ENCODE assay signal across 12 cellular contexts in genomic region chr18:59835656-59836379, GRCh38.
DNase-seq lines count a peak whose midpoint lies in the region; ATAC-seq and TF ChIP-seq lines count a peak whose summit lies in the region.
"Had no signal": no experiment of that assay in that cellular context is flagged by ENCODE, and none has a peak within 500 bp of the region (broad histone marks: within the 10 kb centered on the region; RNA-seq: fewer than 3 reads in every experiment).

No MANE protein-coding gene starts in this region.

- H3K27me3 ChIP-seq in mammary epithelial cell (ENCODE audit: insufficient read depth, low read length) (no peaks in the 10 kb centered on the region), breast epithelium (no peaks in the 10 kb centered on the region), gastroesophageal sphincter (no peaks in the 10 kb centered on the region)

- peaks cover 27% of the 10 kb centered on the region for H3K4me1 Mint-ChIP-seq in activated B cell treated with CpG ODN at 0.5 μM for 24 hours
- peaks cover 13 to 18% of the 10 kb centered on the region in 2 donors for H3K4me1 Mint-ChIP-seq in stimulated activated naive B cell treated with anti-CD40 and anti-IgM and Interleukin-4, amounts not matched to agents 10 μg/mL and 1 μg/mL and 100 μg/mL, for 72 hours

- no peaks in the 10 kb centered on the region for H3K36me3 Mint-ChIP-seq in activated B cell treated with CpG ODN at 0.5 μM for 24 hours (ENCODE audit: low read depth)
- H3K36me3 Mint-ChIP-seq in stimulated activated naive B cell treated with anti-CD40 and anti-IgM and Interleukin-4, amounts not matched to agents 10 μg/mL and 1 μg/mL and 100 μg/mL, for 72 hours: no peaks in the 10 kb centered on the region

- no peaks in the 10 kb centered on the region for H4K20me1 ChIP-seq in mammary epithelial cell (ENCODE audit: insufficient read depth, low read length)

- no peaks in the 10 kb centered on the region for H3K9me3 Mint-ChIP-seq in activated B cell treated with CpG ODN at 0.5 μM for 24 hours
- H3K9me3 Mint-ChIP-seq in stimulated activated naive B cell treated with anti-CD40 and anti-IgM and Interleukin-4, amounts not matched to agents 10 μg/mL and 1 μg/mL and 100 μg/mL, for 72 hours: no peaks in the 10 kb centered on the region
- H3K9me3 Mint-ChIP-seq: activated T-helper 2 cell treated with anti-CD3 and anti-CD28 coated beads, Interferon-gamma antibody, Interleukin-2, Interleukin-4, amounts not matched to agents 10 μg/mL and 5 μg/mL and 100 μg/mL, durations not matched to agents 14 hours and 24 hours and 36 hours had no signal

- CTCF ChIA-PET in mammary epithelial cell (lab: Charles Lee; ENCODE audit: low non-redundant PET) (interaction anchor here (0.6 kb wide), 1 partner anchor 158 kb away, joined by 3 read pairs; no protein-coding TSS in a partner anchor), activated B cell treated with CpG ODN at 0.5 μM for 24 hours (lab: Charles Lee) (interaction anchor here (0.7 to 4.0 kb wide), 7 partner anchors 12 to 714 kb away, joined by 3 to 26 read pairs (median 4); partner anchors contain the start of gene PMAIP1)

- H3K36me3 ChIP-seq in mammary epithelial cell (ENCODE audit: insufficient read depth, low read length): no peaks in the 10 kb centered on the region
- H3K36me3 ChIP-seq in breast epithelium: no peaks in the 10 kb centered on the region
- no peaks in the 10 kb centered on the region for H3K36me3 ChIP-seq in gastroesophageal sphincter

- WGBS in mammary epithelial cell (ENCODE audit: low coverage, missing lambda C conversion rate): 82% methylated on average over 13 of the region's 13 CpGs
- WGBS in gastroesophageal sphincter (ENCODE audit: low coverage in 1 of 2), 2 donors: 60 to 73% methylated on average over 6 to 12 of the region's 13 CpGs

- H3K79me2 ChIP-seq in mammary epithelial cell (ENCODE audit: insufficient read depth, low read length): no peaks in the 10 kb centered on the region

- intact Hi-C loops in mammary epithelial cell (cut with micrococcal nuclease): loop anchor here (2.0 kb wide), 1 partner anchor 713 kb away; no protein-coding TSS in a partner anchor
- intact Hi-C loops in breast epithelium (cut with DNase I; ENCODE audit: low total_unique reads): no loop called here
- intact Hi-C loops in activated B cell treated with CpG ODN at 0.5 μM for 24 hours (cut with micrococcal nuclease): loop anchor here (10.0 kb wide), 1 partner anchor 449 kb away; no protein-coding TSS in a partner anchor

- in situ Hi-C loops in mammary epithelial cell (cut with MboI; ENCODE audit: low sequenced_read_pairs in 2 of 2): loop anchor here (10.0 to 25.0 kb wide), 3 partner anchors 69 to 701 kb away; no protein-coding TSS in a partner anchor

- H3K9me3 ChIP-seq in mammary epithelial cell (replicated peaks; ENCODE audit: insufficient read depth, low read length) (no peaks in the 10 kb centered on the region), breast epithelium (no peaks in the 10 kb centered on the region), gastroesophageal sphincter (no peaks in the 10 kb centered on the region)

- TF ChIP-seq CTCF in mammary epithelial cell (conservative IDR thresholded peaks at IDR 0.05 in 1 of 2, IDR thresholded peaks at IDR 0.05 in 1 of 2; ENCODE audit: extremely low read depth in 1 of 2, insufficient read depth in 1 of 2, low read depth in 1 of 2, low read length in 2 of 2): no peak
- TF ChIP-seq CTCF in breast epithelium (IDR thresholded peaks at IDR 0.05): no peak
- TF ChIP-seq CTCF in activated B cell treated with CpG ODN at 0.5 μM for 24 hours (IDR thresholded peaks at IDR 0.05): no peak
- TF ChIP-seq CTCF in gastroesophageal sphincter (IDR thresholded peaks at IDR 0.05): no peak

- POLR2A ChIA-PET in activated B cell treated with CpG ODN at 0.5 μM for 24 hours (lab: Charles Lee): interaction anchor here (0.9 to 3.5 kb wide), 2 partner anchors 64 to 73 kb away, joined by 3 to 26 read pairs; partner anchors contain the start of gene PMAIP1

- DNase-seq in mammary epithelial cell: no peak
- DNase-seq in breast epithelium (ENCODE audit: low spot score in 2 of 2): no peak
- DNase-seq in activated B cell treated with CpG ODN at 0.5 μM for 24 hours: no peak
- peak; percentile 2 for DNase-seq in stimulated activated naive B cell treated with anti-CD40 and anti-IgM and Interleukin-4, amounts not matched to agents 10 μg/mL and 1 μg/mL and 100 μg/mL, for 72 hours
- DNase-seq in activated naive CD4-positive, alpha-beta T cell (lab: John Stamatoyannopoulos, UW): no peak
- DNase-seq in stimulated activated naive CD4-positive, alpha-beta T cell treated with Interleukin-2 at 50 U/mL for 16 hours (lab: John Stamatoyannopoulos, UW): no peak
- DNase-seq: foreskin melanocyte; small intestine; stimulated activated CD8-positive, alpha-beta memory T cell treated with anti-CD3 and anti-CD28 coated beads, Interleukin-4, amount 100 ng/mL, for 48 hours had no signal

- TF ChIP-seq EP300 in gastroesophageal sphincter (IDR thresholded peaks at IDR 0.05): no peak

- H3K4me1 ChIP-seq in mammary epithelial cell (ENCODE audit: insufficient read depth, low read length) (no peaks in the 10 kb centered on the region), breast epithelium (no peaks in the 10 kb centered on the region), gastroesophageal sphincter (no peaks in the 10 kb centered on the region)

- no peaks in the 10 kb centered on the region for H3K27me3 Mint-ChIP-seq in activated B cell treated with CpG ODN at 0.5 μM for 24 hours
- no peaks in the 10 kb centered on the region for H3K27me3 Mint-ChIP-seq in stimulated activated naive B cell treated with anti-CD40 and anti-IgM and Interleukin-4, amounts not matched to agents 10 μg/mL and 1 μg/mL and 100 μg/mL, for 72 hours

- no peak overlapping the region for H3K9ac ChIP-seq in mammary epithelial cell (ENCODE audit: insufficient read depth, low read length)

- peak overlapping the region; percentile 44 for H2AFZ ChIP-seq in mammary epithelial cell (ENCODE audit: low read depth, low read length)

- dilution Hi-C loops in mammary epithelial cell (cut with HindIII; ENCODE audit: low sequenced_read_pairs): no loop called here

- H3K27ac ChIP-seq in mammary epithelial cell (ENCODE audit: insufficient read depth, low read depth, low read length) (no peak overlapping the region), breast epithelium (no peak overlapping the region), gastroesophageal sphincter (no peak overlapping the region)

- no peak overlapping the region for H3K4me2 ChIP-seq in mammary epithelial cell (ENCODE audit: insufficient read depth, low read depth, low read length)

- no TSS peak for BruUV-seq in mammary epithelial cell (replicated peaks; lab: Mats Ljungman, UMichigan)

- TF ChIP-seq POLR2A in breast epithelium (IDR thresholded peaks at IDR 0.05) (no peak), gastroesophageal sphincter (IDR thresholded peaks at IDR 0.05) (no peak)

- H3K27ac Mint-ChIP-seq in activated B cell treated with CpG ODN at 0.5 μM for 24 hours: peak overlapping the region; percentile 54
- H3K27ac Mint-ChIP-seq in stimulated activated naive B cell treated with anti-CD40 and anti-IgM and Interleukin-4, amounts not matched to agents 10 μg/mL and 1 μg/mL and 100 μg/mL, for 72 hours: peak overlapping the region; percentile 65
- H3K27ac Mint-ChIP-seq: activated T-helper 2 cell treated with anti-CD3 and anti-CD28 coated beads, Interferon-gamma antibody, Interleukin-2, Interleukin-4, amounts not matched to agents 10 μg/mL and 5 μg/mL and 100 μg/mL, durations not matched to agents 14 hours and 24 hours and 36 hours had no signal

- H3K4me3 Mint-ChIP-seq in activated B cell treated with CpG ODN at 0.5 μM for 24 hours: peak overlapping the region; percentile 1
- H3K4me3 Mint-ChIP-seq in stimulated activated naive B cell treated with anti-CD40 and anti-IgM and Interleukin-4, amounts not matched to agents 10 μg/mL and 1 μg/mL and 100 μg/mL, for 72 hours: peak overlapping the region; percentile 23 to 32

- H3K4me3 ChIP-seq in mammary epithelial cell (replicated peaks in 1 of 3; ENCODE audit: insufficient read depth in 1 of 3, low read depth in 2 of 3, low read length in 3 of 3): no peak overlapping the region
- no peak overlapping the region for H3K4me3 ChIP-seq in breast epithelium
- no peak overlapping the region for H3K4me3 ChIP-seq in gastroesophageal sphincter

- ATAC-seq in HG03196 (IDR thresholded peaks at IDR 0.05; ENCODE audit: unreplicated experiment) (peak; percentile 37), activated B cell treated with CpG ODN at 0.5 μM for 24 hours (ENCODE audit: low read depth) (peak; percentile 60), gastroesophageal sphincter (no peak)
- ATAC-seq in stimulated activated naive B cell treated with anti-CD40 and anti-IgM and Interleukin-4, amounts not matched to agents 10 μg/mL and 1 μg/mL and 100 μg/mL, for 72 hours (replicated peaks): peak; percentile 63 to 79
